In the genomic region with DNA sequence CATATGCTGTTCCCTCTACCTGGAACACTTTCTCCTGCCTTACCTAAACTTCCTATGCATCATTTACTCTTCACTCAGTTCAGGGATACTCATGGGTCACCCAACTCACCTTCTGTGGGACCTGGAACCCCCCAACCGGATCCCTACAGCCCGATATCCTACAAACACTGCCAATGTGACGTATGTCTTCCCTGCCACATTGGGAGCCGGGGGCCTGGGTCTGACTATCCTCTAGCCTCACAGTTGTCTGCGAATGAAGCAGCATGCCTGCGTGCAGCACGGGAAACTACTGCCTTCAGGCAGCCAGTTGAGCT, we compare ENCODE assay signal across 8 cellular contexts. TPM values are rescaled to one million over a fixed set of nuclear protein-coding genes. Genes with fewer than 3 reads are reported as not detected.
DNase-seq lines count a peak whose midpoint lies in the region; ATAC-seq and TF ChIP-seq lines count a peak whose summit lies in the region.

No MANE protein-coding gene starts in this region.

- H3K9ac ChIP-seq in skeletal muscle tissue (ENCODE audit: low read depth in 1 of 3, low read length in 3 of 3), result peak overlapping the region; percentile 84 to 97 (median 93)

- H3K27me3 ChIP-seq in H7 (ENCODE audit: control insufficient read depth, insufficient read depth, low read length) (peaks cover 10% of the 10 kb centered on the region), skeletal muscle tissue (ENCODE audit: control insufficient read depth in 3 of 3, insufficient read depth in 3 of 3, low read length in 3 of 3) (peaks cover 0 to 8% (median 0%) of the 10 kb centered on the region in 3 donors)

- H3K27ac Mint-ChIP-seq in WTC11, result 0 out of 2 replicates have a peak overlapping the region, but pooled peaks have one; percentile 93
- peak overlapping the region; percentile 39 for H3K27ac Mint-ChIP-seq in glutamatergic neuron (ENCODE audit: unreplicated experiment)

- peaks cover 16% of the 10 kb centered on the region for H3K27me3 Mint-ChIP-seq in WTC11 (ENCODE audit: low read depth)
- peaks cover 2% of the 10 kb centered on the region for H3K27me3 Mint-ChIP-seq in glutamatergic neuron (ENCODE audit: unreplicated experiment)

- H3K9me3 Mint-ChIP-seq in WTC11 (no peaks in the 10 kb centered on the region), glutamatergic neuron (ENCODE audit: unreplicated experiment) (peaks cover 4% of the 10 kb centered on the region)

- DNase-seq in H7 (no peak), WTC11 (ENCODE audit: low spot score) (no peak), glutamatergic neuron (no peak), AG08396 (ENCODE audit: low spot score) (no peak), MV-4-11 (lab: John Stamatoyannopoulos, UW) (no peak), erythroblast (lab: John Stamatoyannopoulos, UW) (no peak)

- H3K4me3 ChIP-seq in H7 (ENCODE audit: insufficient read depth, low read depth, low read length) (peak overlapping the region; percentile 92), skeletal muscle tissue (ENCODE audit: low read length in 3 of 3) (peak overlapping the region; percentile 90 to 100 (median 93))

- H3K4me1 ChIP-seq in skeletal muscle tissue (ENCODE audit: control insufficient read depth in 3 of 3, insufficient read depth in 3 of 3, low read length in 3 of 3), result peaks cover 48 to 68% (median 51%) of the 10 kb centered on the region in 3 donors

- H3K36me3 Mint-ChIP-seq in WTC11 (peaks cover 14% of the 10 kb centered on the region; the same call in 1 of the 2 replicates), glutamatergic neuron (ENCODE audit: unreplicated experiment) (no peaks in the 10 kb centered on the region)

- H3K27ac ChIP-seq in skeletal muscle tissue (ENCODE audit: low read depth, low read length), result peak overlapping the region; percentile 85

- CTCF ChIA-PET in WTC11 (lab: Charles Lee), result interaction anchor here (0.7 to 4.2 kb wide), 14 partner anchors 9 to 261 kb away, joined by 3 to 18 read pairs (median 6); partner anchors contain the start of genes C3orf18, CACNA2D2, CISH and HYAL2

- H3K4me3 Mint-ChIP-seq in WTC11 (peak overlapping the region; percentile 95), glutamatergic neuron (ENCODE audit: unreplicated experiment) (peak overlapping the region; percentile 87)

- no peaks in the 10 kb centered on the region for H3K9me3 ChIP-seq in skeletal muscle tissue (ENCODE audit: control insufficient read depth in 3 of 3, low read length in 3 of 3)

- TF ChIP-seq POLR2A in erythroblast (IDR thresholded peaks at IDR 0.05; ENCODE audit: low read length), result no peak

- H3K4me1 Mint-ChIP-seq in WTC11 (peaks cover 18% of the 10 kb centered on the region), glutamatergic neuron (ENCODE audit: low read depth, unreplicated experiment) (peaks cover 12% of the 10 kb centered on the region)

- POLR2A ChIA-PET in WTC11 (lab: Charles Lee), result interaction anchor here (1.2 to 1.5 kb wide), 3 partner anchors 13 to 219 kb away, joined by 3 to 9 read pairs (median 3); partner anchors contain the start of genes HEMK1, HYAL3 and NAA80

- no peak for ATAC-seq in WTC11
- ATAC-seq in HG03196 (IDR thresholded peaks at IDR 0.05; ENCODE audit: unreplicated experiment), result no peak

- no peak for TF ChIP-seq CTCF in WTC11 (IDR thresholded peaks at IDR 0.05)
- TF ChIP-seq CTCF in glutamatergic neuron (IDR thresholded peaks at IDR 0.05; ENCODE audit: partially characterized antibody, unreplicated experiment), result no peak

- H3K36me3 ChIP-seq in H7 (replicated peaks; ENCODE audit: control insufficient read depth, insufficient read depth, low read length) (peaks cover 15% of the 10 kb centered on the region), skeletal muscle tissue (ENCODE audit: control insufficient read depth in 3 of 3, insufficient read depth in 3 of 3, low read length in 3 of 3) (peaks cover 41 to 45% (median 44%) of the 10 kb centered on the region in 3 donors)

TF ChIP-seq in WTC11, 78 proteins besides CTCF, POLR2A, EP300 and RAD21 (continues in another document):
- TF ChIP-seq EMX1 (CRISPR knock-in tag; IDR thresholded peaks at IDR 0.05) (no peak), ZNF416 (CRISPR knock-in tag; IDR thresholded peaks at IDR 0.05) (no peak), FOXK1 (CRISPR knock-in tag; IDR thresholded peaks at IDR 0.05) (no peak), E2F5 (CRISPR knock-in tag; IDR thresholded peaks at IDR 0.05) (no peak), NR3C1 (CRISPR knock-in tag; conservative IDR thresholded peaks at IDR 0.05; ENCODE audit: low read depth) (no peak), CREB1 (CRISPR knock-in tag; IDR thresholded peaks at IDR 0.05) (no peak), FOXP1 (CRISPR knock-in tag; IDR thresholded peaks at IDR 0.05; ENCODE audit: borderline replicate concordance) (no peak), USF1 (CRISPR knock-in tag; IDR thresholded peaks at IDR 0.05) (no peak), ZNF138 (CRISPR knock-in tag; conservative IDR thresholded peaks at IDR 0.05) (no peak), NFE2L1 (CRISPR knock-in tag; IDR thresholded peaks at IDR 0.05) (no peak), ZNF423 (CRISPR knock-in tag; IDR thresholded peaks at IDR 0.05) (no peak), USF2 (CRISPR knock-in tag; IDR thresholded peaks at IDR 0.05) (no peak), KAT7 (CRISPR knock-in tag; IDR thresholded peaks at IDR 0.05; ENCODE audit: borderline replicate concordance) (no peak), CDX4 (CRISPR knock-in tag; IDR thresholded peaks at IDR 0.05; ENCODE audit: borderline replicate concordance) (no peak)
- TF ChIP-seq, protein P1, sequence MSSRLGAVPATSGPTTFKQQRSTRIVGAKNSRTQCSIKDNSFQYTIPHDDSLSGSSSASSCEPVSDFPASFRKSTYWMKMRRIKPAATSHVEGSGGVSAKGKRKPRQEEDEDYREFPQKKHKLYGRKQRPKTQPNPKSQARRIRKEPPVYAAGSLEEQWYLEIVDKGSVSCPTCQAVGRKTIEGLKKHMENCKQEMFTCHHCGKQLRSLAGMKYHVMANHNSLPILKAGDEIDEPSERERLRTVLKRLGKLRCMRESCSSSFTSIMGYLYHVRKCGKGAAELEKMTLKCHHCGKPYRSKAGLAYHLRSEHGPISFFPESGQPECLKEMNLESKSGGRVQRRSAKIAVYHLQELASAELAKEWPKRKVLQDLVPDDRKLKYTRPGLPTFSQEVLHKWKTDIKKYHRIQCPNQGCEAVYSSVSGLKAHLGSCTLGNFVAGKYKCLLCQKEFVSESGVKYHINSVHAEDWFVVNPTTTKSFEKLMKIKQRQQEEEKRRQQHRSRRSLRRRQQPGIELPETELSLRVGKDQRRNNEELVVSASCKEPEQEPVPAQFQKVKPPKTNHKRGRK (CRISPR knock-in tag; IDR thresholded peaks at IDR 0.05; ENCODE audit: borderline replicate concordance), result no peak

RNA-seq across cellular contexts. Expression of gene NPRL2, which starts 0.4 kb away (rescaled TPM):
- 41.1 and 41.6 TPM in 2 replicates for total RNA-seq in H7 (2014; rRNA removed; shearing (Covaris generic))
- 20.6 to 26.6 TPM (median 23.9 TPM) in 3 replicates for total RNA-seq in WTC11 (2021)
- 30.4 TPM for total RNA-seq in glutamatergic neuron (ENCODE audit: unreplicated experiment)
- total RNA-seq in skeletal muscle tissue, result 15.7 TPM

RNA-seq across cellular contexts. Expression of gene CYB561D2, which starts 0.5 kb away (rescaled TPM):
- total RNA-seq in H7 (2014; rRNA removed; shearing (Covaris generic)), result 19.0 and 20.0 TPM in 2 replicates
- total RNA-seq in WTC11 (2021) (9.8 to 12.0 TPM (median 11.3 TPM) in 3 replicates), glutamatergic neuron (ENCODE audit: unreplicated experiment) (12.6 TPM), skeletal muscle tissue (14.1 TPM)

RNA-seq across cellular contexts. Expression of gene ZMYND10, which starts 4.6 kb away (rescaled TPM):
- total RNA-seq in H7 (2014; rRNA removed; shearing (Covaris generic)), result 1.1 and 1.3 TPM in 2 replicates
- total RNA-seq in WTC11 (2021), result 0.46 to 0.80 TPM (median 0.74 TPM) in 3 replicates
- total RNA-seq in glutamatergic neuron (ENCODE audit: unreplicated experiment), result 1.3 TPM
- 0.52 TPM for total RNA-seq in skeletal muscle tissue

RNA-seq across cellular contexts. Expression of gene TMEM115, which starts 9.2 kb away (rescaled TPM):
- total RNA-seq in H7 (2014; rRNA removed; shearing (Covaris generic)), result 33.1 and 38.7 TPM in 2 replicates
- total RNA-seq in WTC11 (2021), result 26.7 to 30.0 TPM (median 28.4 TPM) in 3 replicates
- total RNA-seq in glutamatergic neuron (ENCODE audit: unreplicated experiment), result 42.5 TPM
- total RNA-seq in skeletal muscle tissue, result 24.5 TPM

RNA-seq across cellular contexts. Expression of gene RASSF1, which starts 9.5 kb away (rescaled TPM):
- 11.4 and 16.7 TPM in 2 replicates for total RNA-seq in H7 (2014; rRNA removed; shearing (Covaris generic))
- total RNA-seq in WTC11 (2021), result 13.2 to 14.5 TPM (median 14.5 TPM) in 3 replicates
- total RNA-seq in glutamatergic neuron (ENCODE audit: unreplicated experiment), result 27.8 TPM
- 17.7 TPM for total RNA-seq in skeletal muscle tissue
